In the genomic region with DNA sequence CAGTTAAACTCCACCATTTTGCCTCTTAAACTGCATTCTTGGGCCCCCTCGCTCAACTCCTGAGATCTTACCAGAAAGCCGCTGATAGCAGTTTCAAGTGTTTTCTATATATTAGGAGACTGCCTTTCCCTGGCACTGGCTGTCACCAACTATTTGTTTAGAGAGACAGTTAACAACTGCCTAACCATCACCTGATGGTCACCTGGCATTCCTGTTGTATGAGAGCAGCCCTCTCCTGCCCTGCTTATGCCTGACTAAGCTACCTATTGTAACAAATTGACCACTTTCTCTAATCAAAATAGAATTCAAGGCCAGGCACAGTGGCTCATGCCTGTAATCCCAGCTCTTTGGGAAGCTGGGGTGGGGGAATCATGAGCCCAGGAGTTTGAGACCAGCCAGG, we compare ENCODE assay signal across 21 cellular contexts. TPM values are rescaled to one million over a fixed set of nuclear protein-coding genes. Genes with fewer than 3 reads are reported as not detected.
A peak's percentile ranks its signal among the peaks of the same experiment; 100 is the strongest.
DNase-seq lines count a peak whose midpoint lies in the region; ATAC-seq and TF ChIP-seq lines count a peak whose summit lies in the region.
"Had no signal": no experiment of that assay in that cellular context is flagged by ENCODE, and none has a peak within 500 bp of the region (broad histone marks: within the 10 kb centered on the region; RNA-seq: fewer than 3 reads in every experiment).

No MANE protein-coding gene starts in this region.

- no peaks in the 10 kb centered on the region; a peak in 1 of 3 replicates for H3K36me3 ChIP-seq in HEK293 (ENCODE audit: control insufficient read depth in 2 of 2, insufficient read depth in 1 of 2, low read length in 2 of 2)
- H3K36me3 ChIP-seq in RWPE2 (ENCODE audit: low read depth), result no peaks in the 10 kb centered on the region
- H3K36me3 ChIP-seq: BLaER1 treated with 17β-estradiol and CSF1 and Interleukin-3, amounts not matched to agents 10 nM and 100 nM; MG63 had no signal

- intact Hi-C loops in left cardiac atrium (cut with DNase I), result no loop called here

- H3K9me3 Mint-ChIP-seq in mesothelial cell of epicardium, result no peaks in the 10 kb centered on the region

- H3K27me3 Mint-ChIP-seq in mesothelial cell of epicardium (ENCODE audit: low read depth), result no peaks in the 10 kb centered on the region

- H3K27ac ChIP-seq in HEK293 (ENCODE audit: extremely low read depth, low read depth, low read length), result no peak overlapping the region
- H3K27ac ChIP-seq in RWPE2 (ENCODE audit: poor library complexity, severe bottlenecking), result no peak overlapping the region
- H3K27ac ChIP-seq: 22Rv1; BLaER1 treated with 17β-estradiol and CSF1 and Interleukin-3, amounts not matched to agents 10 nM and 100 nM had no signal

- no peaks in the 10 kb centered on the region for H3K27me3 ChIP-seq in RWPE2 (ENCODE audit: insufficient read depth, poor library complexity, severe bottlenecking)
- H3K27me3 ChIP-seq: BLaER1 treated with 17β-estradiol and CSF1 and Interleukin-3, amounts not matched to agents 10 nM and 100 nM; MG63 had no signal

- H3K27ac Mint-ChIP-seq in mesothelial cell of epicardium, result peak overlapping the region; percentile 13
- H3K27ac Mint-ChIP-seq: CD4-positive, alpha-beta memory T cell had no signal

- H3K4me1 Mint-ChIP-seq in mesothelial cell of epicardium, result peaks cover 15% of the 10 kb centered on the region
- H3K4me1 Mint-ChIP-seq: CD4-positive, alpha-beta memory T cell had no signal

- CTCF ChIA-PET in HEK293 (lab: Yijun Ruan, JAX), result no interaction called here

- no peaks in the 10 kb centered on the region for H3K36me3 Mint-ChIP-seq in mesothelial cell of epicardium
- H3K36me3 Mint-ChIP-seq: CD4-positive, alpha-beta memory T cell had no signal

- H3K4me3 ChIP-seq in HEK293 (ENCODE audit: low read depth, low read length), result no peak overlapping the region
- H3K4me3 ChIP-seq in RWPE2 (ENCODE audit: severe bottlenecking), result no peak overlapping the region
- H3K4me3 ChIP-seq: BLaER1 treated with 17β-estradiol and CSF1 and Interleukin-3, amounts not matched to agents 10 nM and 100 nM; MG63 had no signal

- POLR2A ChIA-PET in HEK293 (lab: Yijun Ruan, JAX), result no interaction called here

- DNase-seq in DMS153 (lab: John Stamatoyannopoulos, UW), result peak; percentile 10
- no peak for DNase-seq in DMS153 treated with DMSO at 0.1 percent for 48 hours (lab: John Stamatoyannopoulos, UW; ENCODE audit: unreplicated experiment)
- DNase-seq in RWPE2 (ENCODE audit: low spot score), result no peak
- DNase-seq in mesothelial cell of epicardium (ENCODE audit: low spot score in 2 of 2, unreplicated experiment in 2 of 2), result no peak
- DNase-seq in NCI-H524 (lab: John Stamatoyannopoulos, UW), result no peak
- no peak for DNase-seq in EL
- no peak for DNase-seq in left cardiac atrium
- DNase-seq: ACHN; CD4-positive, alpha-beta memory T cell; Karpas-422; MG63; NCI-H1048; NCI-H1436; NCI-H2081; NCI-H446; NK-92 treated with Interleukin-12 subunit alpha and Interleukin-12 subunit beta, amount 100 ng/mL, for 24 hours; OCI-M1; Right ventricle myocardium superior had no signal

- H3K9me3 ChIP-seq in HEK293 (ENCODE audit: control insufficient read depth, insufficient read depth, low read depth, low read length) (no peaks in the 10 kb centered on the region), RWPE2 (ENCODE audit: severe bottlenecking) (no peaks in the 10 kb centered on the region)
- H3K9me3 ChIP-seq: BLaER1 treated with 17β-estradiol and CSF1 and Interleukin-3, amounts not matched to agents 10 nM and 100 nM; MG63 had no signal

- no peak overlapping the region for H3K4me3 Mint-ChIP-seq in mesothelial cell of epicardium
- H3K4me3 Mint-ChIP-seq: CD4-positive, alpha-beta memory T cell had no signal

- ATAC-seq in RWPE2 (ENCODE audit: low read depth), result peak; percentile 29; the same call in 1 of the 3 replicates
- ATAC-seq in left cardiac atrium, result no peak

- H3K4me1 ChIP-seq in HEK293 (ENCODE audit: control insufficient read depth, insufficient read depth, low read length) (no peaks in the 10 kb centered on the region; the same call in 1 of the 2 replicates), RWPE2 (ENCODE audit: insufficient read depth, poor library complexity, severe bottlenecking) (no peaks in the 10 kb centered on the region)

- TF ChIP-seq CTCF in HEK293 (tag by site-specific recombination; IDR thresholded peaks at IDR 0.05) (no peak), RWPE2 (IDR thresholded peaks at IDR 0.05; ENCODE audit: poor library complexity, severe bottlenecking) (no peak), mesothelial cell of epicardium (IDR thresholded peaks at IDR 0.05; ENCODE audit: unreplicated experiment) (no peak)

TF ChIP-seq in HEK293, 187 proteins besides CTCF, POLR2A, EP300 and RAD21:
- TF ChIP-seq, protein P1, sequence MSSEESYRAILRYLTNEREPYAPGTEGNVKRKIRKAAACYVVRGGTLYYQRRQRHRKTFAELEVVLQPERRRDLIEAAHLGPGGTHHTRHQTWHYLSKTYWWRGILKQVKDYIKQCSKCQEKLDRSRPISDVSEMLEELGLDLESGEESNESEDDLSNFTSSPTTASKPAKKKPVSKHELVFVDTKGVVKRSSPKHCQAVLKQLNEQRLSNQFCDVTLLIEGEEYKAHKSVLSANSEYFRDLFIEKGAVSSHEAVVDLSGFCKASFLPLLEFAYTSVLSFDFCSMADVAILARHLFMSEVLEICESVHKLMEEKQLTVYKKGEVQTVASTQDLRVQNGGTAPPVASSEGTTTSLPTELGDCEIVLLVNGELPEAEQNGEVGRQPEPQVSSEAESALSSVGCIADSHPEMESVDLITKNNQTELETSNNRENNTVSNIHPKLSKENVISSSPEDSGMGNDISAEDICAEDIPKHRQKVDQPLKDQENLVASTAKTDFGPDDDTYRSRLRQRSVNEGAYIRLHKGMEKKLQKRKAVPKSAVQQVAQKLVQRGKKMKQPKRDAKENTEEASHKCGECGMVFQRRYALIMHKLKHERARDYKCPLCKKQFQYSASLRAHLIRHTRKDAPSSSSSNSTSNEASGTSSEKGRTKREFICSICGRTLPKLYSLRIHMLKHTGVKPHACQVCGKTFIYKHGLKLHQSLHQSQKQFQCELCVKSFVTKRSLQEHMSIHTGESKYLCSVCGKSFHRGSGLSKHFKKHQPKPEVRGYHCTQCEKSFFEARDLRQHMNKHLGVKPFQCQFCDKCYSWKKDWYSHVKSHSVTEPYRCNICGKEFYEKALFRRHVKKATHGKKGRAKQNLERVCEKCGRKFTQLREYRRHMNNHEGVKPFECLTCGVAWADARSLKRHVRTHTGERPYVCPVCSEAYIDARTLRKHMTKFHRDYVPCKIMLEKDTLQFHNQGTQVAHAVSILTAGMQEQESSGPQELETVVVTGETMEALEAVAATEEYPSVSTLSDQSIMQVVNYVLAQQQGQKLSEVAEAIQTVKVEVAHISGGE (tag by site-specific recombination; conservative IDR thresholded peaks at IDR 0.05; ENCODE audit: low read depth), result no peak
- TF ChIP-seq ZFP3 (tag by site-specific recombination; IDR thresholded peaks at IDR 0.05; ENCODE audit: low read depth) (no peak), ZNF10 (tag by site-specific recombination; IDR thresholded peaks at IDR 0.05) (peak; percentile 73), GFI1B (tag by site-specific recombination; IDR thresholded peaks at IDR 0.05) (no peak), ZNF623 (tag by site-specific recombination; IDR thresholded peaks at IDR 0.05) (no peak)
- TF ChIP-seq, protein P2, sequence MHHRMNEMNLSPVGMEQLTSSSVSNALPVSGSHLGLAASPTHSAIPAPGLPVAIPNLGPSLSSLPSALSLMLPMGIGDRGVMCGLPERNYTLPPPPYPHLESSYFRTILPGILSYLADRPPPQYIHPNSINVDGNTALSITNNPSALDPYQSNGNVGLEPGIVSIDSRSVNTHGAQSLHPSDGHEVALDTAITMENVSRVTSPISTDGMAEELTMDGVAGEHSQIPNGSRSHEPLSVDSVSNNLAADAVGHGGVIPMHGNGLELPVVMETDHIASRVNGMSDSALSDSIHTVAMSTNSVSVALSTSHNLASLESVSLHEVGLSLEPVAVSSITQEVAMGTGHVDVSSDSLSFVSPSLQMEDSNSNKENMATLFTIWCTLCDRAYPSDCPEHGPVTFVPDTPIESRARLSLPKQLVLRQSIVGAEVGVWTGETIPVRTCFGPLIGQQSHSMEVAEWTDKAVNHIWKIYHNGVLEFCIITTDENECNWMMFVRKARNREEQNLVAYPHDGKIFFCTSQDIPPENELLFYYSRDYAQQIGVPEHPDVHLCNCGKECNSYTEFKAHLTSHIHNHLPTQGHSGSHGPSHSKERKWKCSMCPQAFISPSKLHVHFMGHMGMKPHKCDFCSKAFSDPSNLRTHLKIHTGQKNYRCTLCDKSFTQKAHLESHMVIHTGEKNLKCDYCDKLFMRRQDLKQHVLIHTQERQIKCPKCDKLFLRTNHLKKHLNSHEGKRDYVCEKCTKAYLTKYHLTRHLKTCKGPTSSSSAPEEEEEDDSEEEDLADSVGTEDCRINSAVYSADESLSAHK (tag by site-specific recombination; IDR thresholded peaks at IDR 0.05), result 0 out of 2 replicates have a peak, but pooled peaks have one; percentile 44
TF ChIP-seq in HEK293: peak in this region for 2.

RNA-seq across cellular contexts. Expression of gene SIL1, which starts 28.0 kb away (rescaled TPM):
- total RNA-seq in mesothelial cell of epicardium (46.2 to 55.4 TPM (median 51.2 TPM) in 3 replicates), left cardiac atrium (10 to 100 TPM; 41.4 to 42.5 TPM)
